In genomic region chr4:3106339-3107186, GRCh38 we compare ENCODE assay signal across 9 cellular contexts. TPM values are rescaled to one million over a fixed set of nuclear protein-coding genes. Genes with fewer than 3 reads are reported as not detected.
DNase-seq lines count a peak whose midpoint lies in the region; ATAC-seq, FAIRE-seq and TF ChIP-seq lines count a peak whose summit lies in the region.
"Had no signal": no experiment of that assay in that cellular context is flagged by ENCODE, and none has a peak within 500 bp of the region (broad histone marks: within the 10 kb centered on the region; RNA-seq: fewer than 3 reads in every experiment).

No MANE protein-coding gene starts in this region.

- H3K27me3 ChIP-seq in body of pancreas (no peaks in the 10 kb centered on the region), small intestine (ENCODE audit: control insufficient read depth in 2 of 2, insufficient read depth in 2 of 2, low read length in 2 of 2) (no peaks in the 10 kb centered on the region)
- H3K27me3 ChIP-seq: BLaER1 treated with 17β-estradiol and CSF1 and Interleukin-3, amounts not matched to agents 10 nM and 100 nM had no signal

- DNase-seq in DMS79 treated with DMSO at 0.1 percent for 48 hours (lab: John Stamatoyannopoulos, UW) = peak; percentile 6
- no peak for DNase-seq in DMS79 (lab: John Stamatoyannopoulos, UW)
- DNase-seq in NCI-H146 treated with DMSO at 0.1 percent for 48 hours (lab: John Stamatoyannopoulos, UW; ENCODE audit: unreplicated experiment) = peak; percentile 23
- DNase-seq in UCSD-AML1 (lab: John Stamatoyannopoulos, UW; ENCODE audit: unreplicated experiment) = peak; percentile 90
- peak; percentile 87 to 89 (median 88) for DNase-seq in body of pancreas
- peak; percentile 30 for DNase-seq in iPS DF 4.7 (ENCODE audit: extremely low read depth, low spot score)
- DNase-seq in small intestine = peak; percentile 88

- H3K9me3 ChIP-seq in body of pancreas (no peaks in the 10 kb centered on the region), small intestine (ENCODE audit: control insufficient read depth, low read depth) (no peaks in the 10 kb centered on the region)
- H3K9me3 ChIP-seq: BLaER1 treated with 17β-estradiol and CSF1 and Interleukin-3, amounts not matched to agents 10 nM and 100 nM had no signal

- ATAC-seq in HG02759 (IDR thresholded peaks at IDR 0.05; ENCODE audit: unreplicated experiment) = peak; percentile 97
- ATAC-seq in body of pancreas = peak; percentile 99

- H3K27ac ChIP-seq in body of pancreas (peak overlapping the region in 2 of 4 donors; percentile 34 to 35), small intestine (ENCODE audit: low read depth in 1 of 2, low read length in 1 of 2) (no peak overlapping the region)

- H3K36me3 ChIP-seq in body of pancreas (replicated peaks in 1 of 2; ENCODE audit: insufficient read depth in 1 of 2, low read depth in 2 of 2) = peaks cover 0 to 6% of the 10 kb centered on the region in 2 donors
- peaks cover 6 to 14% of the 10 kb centered on the region in 2 donors for H3K36me3 ChIP-seq in small intestine (ENCODE audit: control insufficient read depth in 2 of 2, insufficient read depth in 2 of 2, low read length in 2 of 2)

- no peak overlapping the region for H3K4me3 ChIP-seq in body of pancreas
- no peak overlapping the region for H3K4me3 ChIP-seq in small intestine (ENCODE audit: low read depth in 1 of 2, low read length in 2 of 2)
- H3K4me3 ChIP-seq: BLaER1 treated with 17β-estradiol and CSF1 and Interleukin-3, amounts not matched to agents 10 nM and 100 nM had no signal

- 3% methylated on average over 7 of the region's 7 CpGs for WGBS in body of pancreas, 2 donors
- 1 to 5% (median 2%) methylated on average over 7 of the region's 7 CpGs for WGBS in small intestine, 3 donors

- FAIRE-seq in small intestine (lab: Jason Lieb, UNC) = no peak

- peaks cover 12% of the 10 kb centered on the region for H3K4me1 ChIP-seq in body of pancreas
- H3K4me1 ChIP-seq in small intestine (ENCODE audit: control insufficient read depth in 2 of 2, insufficient read depth in 1 of 2, low read depth in 1 of 2, low read length in 1 of 2) = no peaks in the 10 kb centered on the region

- TF ChIP-seq POLR2A in body of pancreas (IDR thresholded peaks at IDR 0.05) = no peak

- peak; percentile 85 to 98 (median 95) for TF ChIP-seq CTCF in body of pancreas (IDR thresholded peaks at IDR 0.05)

- intact Hi-C loops in body of pancreas (cut with DNase I) = no loop called here

RNA-seq across cellular contexts. Expression of gene HTT, which starts 32.1 kb away (rescaled TPM):
- total RNA-seq in body of pancreas = 100 to 1,000 TPM in 1 of 2 donors, 10 to 100 TPM in 1; 40.5 to 115 TPM
- 10 to 100 TPM; 10.3 to 18.9 (median 10.8) TPM for polyA plus RNA-seq in small intestine

RNA-seq across cellular contexts. Expression of gene HTT-AS, which starts 32.2 kb away (rescaled TPM):
- total RNA-seq in body of pancreas = not detected
- polyA plus RNA-seq in small intestine = not detected
